ENCODE assay signal across 11 cellular contexts in the genomic region with DNA sequence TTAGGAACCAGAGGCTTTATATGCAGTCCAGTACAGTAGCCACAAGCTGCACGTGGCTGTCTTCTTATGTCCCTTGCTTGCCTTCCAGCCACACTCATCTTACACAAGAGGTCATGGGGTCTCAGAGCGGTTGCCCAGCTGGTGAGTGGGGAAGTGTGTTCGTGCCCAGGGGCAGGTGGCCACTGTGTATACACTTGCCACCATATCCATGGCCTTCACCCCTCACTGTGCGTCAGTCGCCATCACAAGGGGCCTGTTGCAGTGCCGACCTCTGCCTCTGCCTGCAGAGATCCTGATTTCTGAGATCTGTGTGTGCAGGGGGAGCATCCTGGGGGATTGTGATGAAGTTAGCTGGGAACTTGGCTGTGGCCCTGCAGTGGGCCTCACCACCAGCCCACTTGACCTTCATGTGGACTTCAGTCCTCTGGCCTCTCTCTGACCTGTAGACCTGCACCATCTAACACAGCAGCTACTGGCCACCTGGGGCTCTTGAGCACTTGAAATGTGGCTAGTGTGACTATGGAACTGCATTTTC. TPM values are rescaled to one million over a fixed set of nuclear protein-coding genes. Genes with fewer than 3 reads are reported as not detected.
DNase-seq lines count a peak whose midpoint lies in the region; ATAC-seq and TF ChIP-seq lines count a peak whose summit lies in the region.
"Had no signal": no experiment of that assay in that cellular context is flagged by ENCODE, and none has a peak within 500 bp of the region (broad histone marks: within the 10 kb centered on the region; RNA-seq: fewer than 3 reads in every experiment).

No MANE protein-coding gene starts in this region.

- H3K9ac ChIP-seq in skeletal muscle satellite cell (ENCODE audit: low read depth, low read length) = peak overlapping the region; percentile 89

- no peaks in the 10 kb centered on the region for H3K9me3 ChIP-seq in skeletal muscle satellite cell (replicated peaks; ENCODE audit: low read length)

- in situ Hi-C loops in G401 (cut with HindIII; ENCODE audit: low sequenced_read_pairs) = no loop called here

- H3K36me3 ChIP-seq in skeletal muscle satellite cell (ENCODE audit: insufficient read depth, low read length) = peaks cover 7% of the 10 kb centered on the region

- H3K27me3 ChIP-seq in skeletal muscle satellite cell (ENCODE audit: control insufficient read depth, insufficient read depth, low read length) = no peaks in the 10 kb centered on the region

- H3K4me2 ChIP-seq in skeletal muscle satellite cell (ENCODE audit: low read length) = peak overlapping the region; percentile 7

- H3K4me1 ChIP-seq in skeletal muscle satellite cell (ENCODE audit: control insufficient read depth, insufficient read depth, low read length) = peaks cover 60% of the 10 kb centered on the region

- H3K4me3 ChIP-seq in fibroblast of villous mesenchyme (ENCODE audit: low read depth, low read length) (no peak overlapping the region), skeletal muscle satellite cell (ENCODE audit: low read length) (no peak overlapping the region)

- peak; percentile 81 for DNase-seq in CD1c-positive myeloid dendritic cell (ENCODE audit: extremely low spot score)
- DNase-seq in RPMI7951 (ENCODE audit: low read depth) = peak; percentile 78
- DNase-seq in fibroblast of villous mesenchyme (ENCODE audit: low read depth) = peak; percentile 33
- DNase-seq in NCI-H2227 treated with DMSO at 0.1 percent for 48 hours (lab: John Stamatoyannopoulos, UW) = no peak
- DNase-seq in G401 (ENCODE audit: low spot score) = no peak
- DNase-seq in NK-92 (lab: John Stamatoyannopoulos, UW; ENCODE audit: unreplicated experiment) = no peak
- DNase-seq: activated T-cell treated with anti-CD3 and anti-CD28 coated beads, Interleukin-2, amount 50 U/mL, for 24 hours; caudate nucleus; CD8-positive, alpha-beta T cell had no signal

- TF ChIP-seq CTCF in fibroblast of villous mesenchyme (IDR thresholded peaks at IDR 0.05; ENCODE audit: insufficient read depth, low read depth, low read length) = no peak

- ATAC-seq in GM18520 (IDR thresholded peaks at IDR 0.05; ENCODE audit: unreplicated experiment) = no peak
- ATAC-seq: CD8-positive, alpha-beta T cell had no signal

RNA-seq across cellular contexts. Expression of gene SACM1L, which starts 43.1 kb away (rescaled TPM):
- 32.3 and 40.1 TPM in 2 replicates for total RNA-seq in RPMI7951 (2014; rRNA removed; shearing (Covaris generic))
- total RNA-seq in fibroblast of villous mesenchyme = 29.3 and 53.1 TPM in 2 replicates
- total RNA-seq in skeletal muscle satellite cell (2012; rRNA removed) = 18.6 and 20.0 TPM in 2 replicates
- total RNA-seq in G401 (2014; rRNA removed; shearing (Covaris generic)) = 13.7 and 22.2 TPM in 2 replicates

RNA-seq across cellular contexts. Expression of gene LIMD1, which starts 51.6 kb away (rescaled TPM):
- 40.0 and 44.9 TPM in 2 replicates for total RNA-seq in RPMI7951 (2014; rRNA removed; shearing (Covaris generic))
- 15.8 and 23.7 TPM in 2 replicates for total RNA-seq in fibroblast of villous mesenchyme
- 23.8 and 26.4 TPM in 2 replicates for total RNA-seq in skeletal muscle satellite cell (2012; rRNA removed)
- total RNA-seq in G401 (2014; rRNA removed; shearing (Covaris generic)) = 10.0 and 23.0 TPM in 2 replicates

Comparison
In these comparisons a context has a peak if more than half of its experiments do, and no peak if none do; other contexts are left out.
1. DNase-seq: peak in CD1c-positive myeloid dendritic cell (single experiment), RPMI7951 (single experiment) and fibroblast of villous mesenchyme (single experiment); none in NCI-H2227 treated with DMSO at 0.1 percent for 48 hours (single experiment), G401 (single experiment) and NK-92 (single experiment).